Comparison of ENCODE assay signal across 25 cellular contexts in genomic region chr16:4593069-4593468, GRCh38. TPM values are rescaled to one million over a fixed set of nuclear protein-coding genes. Genes with fewer than 3 reads are reported as not detected.
DNase-seq lines count a peak whose midpoint lies in the region; ATAC-seq, FAIRE-seq and TF ChIP-seq lines count a peak whose summit lies in the region.
"Had no signal": no experiment of that assay in that cellular context is flagged by ENCODE, and none has a peak within 500 bp of the region (broad histone marks: within the 10 kb centered on the region; RNA-seq: fewer than 3 reads in every experiment).

No MANE protein-coding gene starts in this region.

- H4K20me1 ChIP-seq in H1 (replicated peaks in 1 of 2; ENCODE audit: control insufficient read depth in 1 of 2, insufficient read depth in 2 of 2, low read length in 2 of 2) (no peaks in the 10 kb centered on the region), GM23248 (ENCODE audit: insufficient read depth) (no peaks in the 10 kb centered on the region)

- no peaks in the 10 kb centered on the region for H3F3A ChIP-seq in GM23248 (ENCODE audit: insufficient read depth)

- H3K9me3 ChIP-seq in HEK293 (ENCODE audit: control insufficient read depth, insufficient read depth, low read depth, low read length) (no peaks in the 10 kb centered on the region), H1 (ENCODE audit: insufficient read depth in 2 of 2, low read depth in 1 of 2, low read length in 1 of 2) (peaks cover 5 to 7% of the 10 kb centered on the region in 2 experiments; a peak in 3 of 4 replicates), GM23248 (ENCODE audit: low read depth) (no peaks in the 10 kb centered on the region)
- H3K9me3 ChIP-seq: body of pancreas, pancreas had no signal

- no peaks in the 10 kb centered on the region; a peak in 1 of 7 replicates for H3K27me3 ChIP-seq in H1 (replicated peaks in 1 of 4; ENCODE audit: control insufficient read depth in 3 of 4, extremely low read depth in 1 of 4, insufficient read depth in 3 of 4, low read length in 3 of 4)
- 0 out of 2 replicates have a peak, but pooled peaks cover 5% of the 10 kb centered on the region for H3K27me3 ChIP-seq in GM23248 (replicated peaks; ENCODE audit: insufficient read depth)
- H3K27me3 ChIP-seq in foreskin keratinocyte: peaks cover 2% of the 10 kb centered on the region
- H3K27me3 ChIP-seq: body of pancreas, pancreas had no signal

- H3K27me3 Mint-ChIP-seq in progenitor cell of endocrine pancreas: peaks cover 12% of the 10 kb centered on the region
- H3K27me3 Mint-ChIP-seq: activated naive CD8-positive, alpha-beta T cell treated with anti-CD3 and anti-CD28 coated beads for 36 hours had no signal

- no peak overlapping the region for H2AFZ ChIP-seq in H1 (ENCODE audit: low read length)
- H2AFZ ChIP-seq in GM23248: no peak overlapping the region

- no peaks in the 10 kb centered on the region for H3K36me3 ChIP-seq in HEK293 (ENCODE audit: control insufficient read depth in 2 of 2, insufficient read depth in 1 of 2, low read length in 2 of 2)
- H3K36me3 ChIP-seq in H1 (ENCODE audit: control insufficient read depth in 2 of 4, insufficient read depth in 4 of 4, low read length in 3 of 4): no peaks in the 10 kb centered on the region
- no peaks in the 10 kb centered on the region for H3K36me3 ChIP-seq in GM23248 (ENCODE audit: low read depth)
- H3K36me3 ChIP-seq: pancreas had no signal

- peak overlapping the region; percentile 60 for H3K18ac ChIP-seq in H1 (ENCODE audit: extremely low read depth, low read length)

- WGBS in H1 (ENCODE audit: extremely low coverage in 1 of 2, insufficient coverage in 1 of 2, insufficient read length in 1 of 2, insufficient replicate concordance in 2 of 2, low coverage in 1 of 2, low lambda C conversion rate in 2 of 2, missing lambda C conversion rate in 1 of 2), 2 experiments: 31% methylated on average over 10 of the region's 16 CpGs; no CpG with 5 or more reads in 1 of the 2 experiments
- 57 to 58% methylated on average over 16 of the region's 16 CpGs for WGBS in GM23248 (ENCODE audit: low coverage in 1 of 2, low lambda C conversion rate in 2 of 2, missing lambda C conversion rate in 2 of 2), 2 experiments

- TF ChIP-seq EP300 in H1 (IDR thresholded peaks at IDR 0.05; ENCODE audit: borderline replicate concordance in 1 of 2, low read depth in 2 of 2, low read length in 2 of 2): no peak; a peak in 1 of 3 replicates

- H4K91ac ChIP-seq in H1 (replicated peaks; ENCODE audit: insufficient read length, low read length): peak overlapping the region; percentile 62

- no peaks in the 10 kb centered on the region for H3K79me1 ChIP-seq in H1 (ENCODE audit: low read depth, low read length)

- H3K4me1 ChIP-seq in HEK293 (ENCODE audit: control insufficient read depth, insufficient read depth, low read length) (no peaks in the 10 kb centered on the region), H1 (replicated peaks in 1 of 4; ENCODE audit: control insufficient read depth in 3 of 4, insufficient read depth in 4 of 4, low read length in 3 of 4) (peaks cover 0 to 18% (median 10%) of the 10 kb centered on the region in 4 experiments; a peak in 6 of 7 replicates), GM23248 (ENCODE audit: insufficient read depth) (no peaks in the 10 kb centered on the region), foreskin keratinocyte (no peaks in the 10 kb centered on the region)
- H3K4me1 ChIP-seq: pancreas had no signal

- peak overlapping the region; percentile 34 for H3K4ac ChIP-seq in H1 (replicated peaks; ENCODE audit: insufficient read length, low read depth, low read length)

- H2BK5ac ChIP-seq in H1 (ENCODE audit: low read depth, low read length): 0 out of 2 replicates have a peak overlapping the region, but pooled peaks have one; percentile 56

- ATAC-seq in stimulated activated naive CD8-positive, alpha-beta T cell treated with anti-CD3 and anti-CD28 coated beads, Interleukin-15, Interleukin-2, amounts not matched to agents 100 U/mL and 50 U/mL, for 24 hours: no peak
- no peak for ATAC-seq in foreskin keratinocyte
- ATAC-seq: body of pancreas, pancreas had no signal

- H3K27ac ChIP-seq in HEK293 (ENCODE audit: extremely low read depth, low read depth, low read length) (no peak overlapping the region), H1 (ENCODE audit: low read depth, low read length) (no peak overlapping the region), GM23248 (no peak overlapping the region), foreskin keratinocyte (no peak overlapping the region)
- H3K27ac ChIP-seq: body of pancreas, pancreas, skin epidermis had no signal

- H3K27ac Mint-ChIP-seq in progenitor cell of endocrine pancreas: peak overlapping the region; percentile 16
- H3K27ac Mint-ChIP-seq: activated naive CD8-positive, alpha-beta T cell treated with anti-CD3 and anti-CD28 coated beads for 36 hours; activated T-helper 1 cell treated with anti-CD3 and anti-CD28 coated beads, Interleukin-12 subunit alpha, Interleukin-12 subunit beta, Interleukin-2, Interleukin-4 antibody, amounts not matched to agents 30 ng/mL and 10 ng/mL and 1 ng/mL, durations not matched to agents 14 hours and 24 hours and 36 hours; dendritic cell treated with granulocyte-macrophage colony-stimulating factor and Interleukin-4, amounts not matched to agents 40 ng/mL and 50 ng/mL, for 4 days; HFFc6 had no signal

- H2BK20ac ChIP-seq in H1 (ENCODE audit: low read length): 0 out of 2 replicates have a peak overlapping the region, but pooled peaks have one; percentile 80

- no peaks in the 10 kb centered on the region for H3K36me3 Mint-ChIP-seq in progenitor cell of endocrine pancreas (ENCODE audit: insufficient read depth)
- H3K36me3 Mint-ChIP-seq: activated naive CD8-positive, alpha-beta T cell treated with anti-CD3 and anti-CD28 coated beads for 36 hours had no signal

- CTCF ChIA-PET in HEK293 (lab: Yijun Ruan, JAX) (interaction anchor here (0.6 to 0.7 kb wide), 3 partner anchors 20 to 75 kb away, joined by 3 read pairs; no protein-coding TSS in a partner anchor), H1 (lab: Charles Lee; ENCODE audit: partially characterized antibody) (interaction anchor here (0.9 to 8.9 kb wide), 9 partner anchors 9 to 83 kb away, joined by 3 to 157 read pairs (median 5); no protein-coding TSS in a partner anchor)

- H2BK120ac ChIP-seq in H1 (replicated peaks; ENCODE audit: low read depth, low read length): no peak overlapping the region

- H3K9me2 ChIP-seq in GM23248 (ENCODE audit: insufficient read depth): no peaks in the 10 kb centered on the region

- H4K8ac ChIP-seq in H1 (ENCODE audit: extremely low read depth, insufficient read depth, low read length): peak overlapping the region; percentile 38; the same call in 1 of the 2 replicates

- H3K4me3 Mint-ChIP-seq in progenitor cell of endocrine pancreas (ENCODE audit: low read depth): no peak overlapping the region
- H3K4me3 Mint-ChIP-seq: activated naive CD8-positive, alpha-beta T cell treated with anti-CD3 and anti-CD28 coated beads for 36 hours; activated T-helper 1 cell treated with anti-CD3 and anti-CD28 coated beads, Interleukin-12 subunit alpha, Interleukin-12 subunit beta, Interleukin-2, Interleukin-4 antibody, amounts not matched to agents 30 ng/mL and 10 ng/mL and 1 ng/mL, durations not matched to agents 14 hours and 24 hours and 36 hours; dendritic cell treated with granulocyte-macrophage colony-stimulating factor and Interleukin-4, amounts not matched to agents 40 ng/mL and 50 ng/mL, for 4 days; HFFc6 had no signal

- POLR2A ChIA-PET in HEK293 (lab: Yijun Ruan, JAX): no interaction called here
- POLR2A ChIA-PET in H1 (lab: Charles Lee; ENCODE audit: partially characterized antibody): interaction anchor here (0.7 to 12.8 kb wide), 6 partner anchors 10 to 70 kb away, joined by 3 to 126 read pairs (median 3); partner anchors contain the start of genes CDIP1 and UBALD1

- H3K79me2 ChIP-seq in H1 (ENCODE audit: control insufficient read depth in 1 of 2, insufficient read depth in 2 of 2, low read length in 2 of 2) (no peaks in the 10 kb centered on the region), GM23248 (ENCODE audit: insufficient read depth) (no peaks in the 10 kb centered on the region)

- H3K4me3 ChIP-seq in HEK293 (ENCODE audit: low read depth, low read length) (no peak overlapping the region), H1 (ENCODE audit: extremely low read depth in 1 of 4, insufficient read depth in 2 of 4, low read depth in 3 of 4, low read length in 4 of 4) (no peak overlapping the region), GM23248 (no peak overlapping the region)
- H3K4me3 ChIP-seq: body of pancreas, pancreas, skin epidermis had no signal

- in situ Hi-C loops in GM23248 (cut with MboI): no loop called here

- H3K23me2 ChIP-seq in H1 (ENCODE audit: low read depth, low read length): no peaks in the 10 kb centered on the region

- no peak; a peak in 1 of 4 replicates for TF ChIP-seq RAD21 in H1 (IDR thresholded peaks at IDR 0.05 in 1 of 2, conservative IDR thresholded peaks at IDR 0.05 in 1 of 2; ENCODE audit: low read depth in 2 of 2, low read length in 2 of 2)

- no peak for FAIRE-seq in H1 (lab: Jason Lieb, UNC)
- FAIRE-seq: pancreas, urothelium cell line had no signal

- H2BK15ac ChIP-seq in H1 (ENCODE audit: low read length): peak overlapping the region; percentile 81; the same call in 1 of the 2 replicates

- no peak for TF ChIP-seq POLR2A in H1 (IDR thresholded peaks at IDR 0.05; ENCODE audit: control extremely low read depth in 1 of 2, low read depth in 2 of 2, low read length in 2 of 2)

- no peak overlapping the region for H3K14ac ChIP-seq in H1 (ENCODE audit: insufficient read length)

- H3K4me2 ChIP-seq in H1 (ENCODE audit: insufficient read depth in 1 of 2, low read depth in 2 of 2, low read length in 2 of 2): peak overlapping the region; percentile 23 to 37; a peak in 2 of 4 replicates
- no peak overlapping the region for H3K4me2 ChIP-seq in GM23248 (ENCODE audit: unreplicated experiment)

- TF ChIP-seq CTCF in HEK293 (tag by site-specific recombination; IDR thresholded peaks at IDR 0.05) (no peak), H1 (IDR thresholded peaks at IDR 0.05; ENCODE audit: control extremely low read depth in 1 of 3, insufficient read depth in 1 of 3, low read depth in 1 of 3, low read length in 3 of 3) (no peak), progenitor cell of endocrine pancreas (IDR thresholded peaks at IDR 0.05; ENCODE audit: unreplicated experiment) (no peak), foreskin keratinocyte (conservative IDR thresholded peaks at IDR 0.05) (no peak)

- H3K23ac ChIP-seq in H1 (ENCODE audit: insufficient read length): no peak overlapping the region

- DNase-seq in NCI-H345 (lab: John Stamatoyannopoulos, UW) (peak; percentile 93), H1 (ENCODE audit: low read depth in 1 of 2, low spot score in 2 of 2) (peak; percentile 49 to 71), progenitor cell of endocrine pancreas (ENCODE audit: low spot score, unreplicated experiment) (no peak), GM23248 (no peak), foreskin keratinocyte (no peak)
- no peak for DNase-seq in stimulated activated naive CD8-positive, alpha-beta T cell treated with anti-CD3 and anti-CD28 coated beads, Interleukin-15, Interleukin-2, amounts not matched to agents 100 U/mL and 50 U/mL, for 24 hours
- DNase-seq: activated CD4-positive, CD25-positive, alpha-beta regulatory T cell; activated CD8-positive, alpha-beta memory T cell treated with anti-CD3 and anti-CD28 coated beads for 24 hours; activated naive CD8-positive, alpha-beta T cell treated with anti-CD3 and anti-CD28 coated beads for 36 hours; body of pancreas; EL; HFFc6; Karpas-422; NCI-H1105 treated with DMSO at 0.1 percent for 48 hours; NCI-H226; pancreas; stimulated activated CD4-positive, alpha-beta T cell treated with anti-CD3 and anti-CD28 coated beads, Interleukin-4, amount 100 ng/mL, for 4 hours; substantia nigra; T-helper 2 cell had no signal

- H2BK12ac ChIP-seq in H1 (ENCODE audit: low read depth, low read length): peak overlapping the region; percentile 68; the same call in 1 of the 2 replicates

- no peaks in the 10 kb centered on the region for H3K4me1 Mint-ChIP-seq in progenitor cell of endocrine pancreas (ENCODE audit: low read depth)
- H3K4me1 Mint-ChIP-seq: activated naive CD8-positive, alpha-beta T cell treated with anti-CD3 and anti-CD28 coated beads for 36 hours had no signal

- H3K9ac ChIP-seq in H1 (replicated peaks in 1 of 4; ENCODE audit: extremely low read depth in 1 of 4, low read depth in 3 of 4, low read length in 3 of 4): no peak overlapping the region
- H3K9ac ChIP-seq in GM23248: no peak overlapping the region

- no peaks in the 10 kb centered on the region for H3K9me3 Mint-ChIP-seq in progenitor cell of endocrine pancreas (ENCODE audit: low read depth)
- H3K9me3 Mint-ChIP-seq: activated T-helper 1 cell treated with anti-CD3 and anti-CD28 coated beads, Interleukin-12 subunit alpha, Interleukin-12 subunit beta, Interleukin-2, Interleukin-4 antibody, amounts not matched to agents 30 ng/mL and 10 ng/mL and 1 ng/mL, durations not matched to agents 14 hours and 24 hours and 36 hours had no signal

- H2AK5ac ChIP-seq in H1 (ENCODE audit: low read depth, low read length): 0 out of 2 replicates have a peak overlapping the region, but pooled peaks have one; percentile 60

- H4K5ac ChIP-seq in H1 (ENCODE audit: insufficient read length, low read depth, low read length): no peak overlapping the region

- no peak overlapping the region for H3K56ac ChIP-seq in H1 (replicated peaks; ENCODE audit: insufficient read length, low read depth, low read length)

RNA-seq across cellular contexts. Expression of gene UBALD1, which starts 21.6 kb away (rescaled TPM):
- 52.2 and 62.0 TPM in 2 replicates for total RNA-seq in H1 (2021; fragmentation: NEBNext Ultra II Directional; extraction: Animal tissue kit (Norgen Biotek cat#: 25700))
- polyA plus RNA-seq in H1 (2011; rRNA removed) (28.6 and 48.9 TPM in 2 replicates), GM23248 (2016; fragmentation: Nextera tagmentation; extraction: Ambion mirVana) (10.3 and 11.5 TPM in 2 replicates), foreskin keratinocyte (22.4 and 23.5 TPM in 2 replicates)
- 20.7 TPM for polyA plus RNA-seq in H1 (2011; cell fraction: cytosol; rRNA removed)
- 44.3 TPM for polyA plus RNA-seq in H1 (2011; cell fraction: nucleus; rRNA removed)
- 31.3 to 45.9 TPM (median 41.7 TPM) in 4 replicates for polyA plus RNA-seq in H1 (2012, experiment 1 of 2)
- polyA plus RNA-seq in H1 (2012, experiment 2 of 2): 25.4 TPM
- 36.1 TPM for polyA plus RNA-seq in H1 (2013, experiment 1 of 2)
- 36.7 TPM for polyA plus RNA-seq in H1 (2013, experiment 2 of 2)
- polyA minus RNA-seq in H1 (2011; rRNA and poly(A)+ RNA removed): 3.9 and 5.5 TPM in 2 replicates
- polyA minus RNA-seq in H1 (2011; cell fraction: cytosol; rRNA and poly(A)+ RNA removed): 28.0 TPM
- 45.1 TPM for polyA minus RNA-seq in H1 (2011; cell fraction: nucleus; rRNA and poly(A)+ RNA removed)
- total RNA-seq in progenitor cell of endocrine pancreas (39.0 and 39.4 TPM in 2 replicates), foreskin keratinocyte (11.5 and 11.9 TPM in 2 replicates)
- 9.9 and 17.4 TPM in 2 replicates for total RNA-seq in GM23248 (2014; rRNA removed; shearing (Covaris generic))

RNA-seq across cellular contexts. Expression of gene MGRN1, which starts 31.6 kb away (rescaled TPM):
- 79.4 and 82.3 TPM in 2 replicates for total RNA-seq in H1 (2021; fragmentation: NEBNext Ultra II Directional; extraction: Animal tissue kit (Norgen Biotek cat#: 25700))
- polyA plus RNA-seq in H1 (2011; rRNA removed) (15.0 and 30.1 TPM in 2 replicates), GM23248 (2016; fragmentation: Nextera tagmentation; extraction: Ambion mirVana) (13.1 and 14.0 TPM in 2 replicates), foreskin keratinocyte (10.0 and 12.0 TPM in 2 replicates)
- 12.4 TPM for polyA plus RNA-seq in H1 (2011; cell fraction: cytosol; rRNA removed)
- 33.9 TPM for polyA plus RNA-seq in H1 (2011; cell fraction: nucleus; rRNA removed)
- polyA plus RNA-seq in H1 (2012, experiment 1 of 2): 39.5 to 72.9 TPM (median 65.4 TPM) in 4 replicates
- polyA plus RNA-seq in H1 (2012, experiment 2 of 2): 52.0 TPM
- 46.7 TPM for polyA plus RNA-seq in H1 (2013, experiment 1 of 2)
- 47.1 TPM for polyA plus RNA-seq in H1 (2013, experiment 2 of 2)
- polyA minus RNA-seq in H1 (2011; rRNA and poly(A)+ RNA removed): 17.9 and 22.6 TPM in 2 replicates
- polyA minus RNA-seq in H1 (2011; cell fraction: cytosol; rRNA and poly(A)+ RNA removed): 30.4 TPM
- polyA minus RNA-seq in H1 (2011; cell fraction: nucleus; rRNA and poly(A)+ RNA removed): 30.7 TPM
- total RNA-seq in progenitor cell of endocrine pancreas (104 and 105 TPM in 2 replicates), foreskin keratinocyte (20.2 and 21.8 TPM in 2 replicates)
- total RNA-seq in GM23248 (2014; rRNA removed; shearing (Covaris generic)): 26.4 and 30.2 TPM in 2 replicates

RNA-seq across cellular contexts. Expression of gene C16orf96, which starts 36.9 kb away (rescaled TPM):
- 1.3 and 1.6 TPM in 2 replicates for total RNA-seq in H1 (2021; fragmentation: NEBNext Ultra II Directional; extraction: Animal tissue kit (Norgen Biotek cat#: 25700))
- 1.0 and 1.8 TPM in 2 replicates for polyA plus RNA-seq in H1 (2011; rRNA removed)
- polyA plus RNA-seq in H1 (2011; cell fraction: cytosol; rRNA removed): 0.97 TPM
- 2.1 TPM for polyA plus RNA-seq in H1 (2011; cell fraction: nucleus; rRNA removed)
- polyA plus RNA-seq in H1 (2012, experiment 1 of 2): 1.4 to 2.0 TPM (median 1.5 TPM) in 4 replicates
- polyA plus RNA-seq in H1 (2012, experiment 2 of 2): 1.1 TPM
- 0.67 TPM for polyA plus RNA-seq in H1 (2013, experiment 1 of 2)
- 0.72 TPM for polyA plus RNA-seq in H1 (2013, experiment 2 of 2)
- polyA minus RNA-seq in H1 (2011; rRNA and poly(A)+ RNA removed): 1.4 and 1.6 TPM in 2 replicates
- polyA minus RNA-seq in H1 (2011; cell fraction: cytosol; rRNA and poly(A)+ RNA removed): 1.5 TPM
- 1.9 TPM for polyA minus RNA-seq in H1 (2011; cell fraction: nucleus; rRNA and poly(A)+ RNA removed)
- total RNA-seq in progenitor cell of endocrine pancreas: 1.2 and 1.7 TPM in 2 replicates
- total RNA-seq in GM23248 (2014; rRNA removed; shearing (Covaris generic)): not detected in 2 replicates
- not detected in 2 replicates for polyA plus RNA-seq in GM23248 (2016; fragmentation: Nextera tagmentation; extraction: Ambion mirVana)
- total RNA-seq in foreskin keratinocyte: not detected in 2 replicates
- not detected in 2 replicates for polyA plus RNA-seq in foreskin keratinocyte
- total RNA-seq: activated T-helper 1 cell treated with anti-CD3 and anti-CD28 coated beads, Interleukin-12 subunit alpha, Interleukin-12 subunit beta, Interleukin-2, Interleukin-4 antibody, amounts not matched to agents 30 ng/mL and 10 ng/mL and 1 ng/mL, durations not matched to agents 14 hours and 24 hours and 36 hours; epithelial cell of proximal tubule; HFFc6 had no signal

RNA-seq across cellular contexts. Expression of gene CDIP1, which starts 54.5 kb away (rescaled TPM):
- total RNA-seq in H1 (2021; fragmentation: NEBNext Ultra II Directional; extraction: Animal tissue kit (Norgen Biotek cat#: 25700)): 73.7 and 76.3 TPM in 2 replicates
- polyA plus RNA-seq in H1 (2011; rRNA removed) (56.6 and 91.0 TPM in 2 replicates), GM23248 (2016; fragmentation: Nextera tagmentation; extraction: Ambion mirVana) (17.7 and 20.3 TPM in 2 replicates), foreskin keratinocyte (50.2 and 52.6 TPM in 2 replicates)
- polyA plus RNA-seq in H1 (2011; cell fraction: cytosol; rRNA removed): 30.3 TPM
- polyA plus RNA-seq in H1 (2011; cell fraction: nucleus; rRNA removed): 56.4 TPM
- polyA plus RNA-seq in H1 (2012, experiment 1 of 2): 63.4 to 93.4 TPM (median 83.5 TPM) in 4 replicates
- polyA plus RNA-seq in H1 (2012, experiment 2 of 2): 84.1 TPM
- polyA plus RNA-seq in H1 (2013, experiment 1 of 2): 34.2 TPM
- polyA plus RNA-seq in H1 (2013, experiment 2 of 2): 34.4 TPM
- polyA minus RNA-seq in H1 (2011; rRNA and poly(A)+ RNA removed): 28.0 and 32.6 TPM in 2 replicates
- polyA minus RNA-seq in H1 (2011; cell fraction: cytosol; rRNA and poly(A)+ RNA removed): 24.1 TPM
- polyA minus RNA-seq in H1 (2011; cell fraction: nucleus; rRNA and poly(A)+ RNA removed): 26.3 TPM
- total RNA-seq in progenitor cell of endocrine pancreas (30.2 and 31.8 TPM in 2 replicates), foreskin keratinocyte (45.2 and 46.3 TPM in 2 replicates)
- 14.7 and 20.7 TPM in 2 replicates for total RNA-seq in GM23248 (2014; rRNA removed; shearing (Covaris generic))

Comparison
In these comparisons a context has a peak if more than half of its experiments do, and no peak if none do; other contexts are left out.
1. DNase-seq: peak in NCI-H345 (single experiment) and H1 (2 of 2); none in progenitor cell of endocrine pancreas (single experiment), GM23248 (single experiment), stimulated activated naive CD8-positive, alpha-beta T cell treated with anti-CD3 and anti-CD28 coated beads, Interleukin-15, Interleukin-2, amounts not matched to agents 100 U/mL and 50 U/mL, for 24 hours (single experiment) and foreskin keratinocyte (0 of 2).